In the genomic region with DNA sequence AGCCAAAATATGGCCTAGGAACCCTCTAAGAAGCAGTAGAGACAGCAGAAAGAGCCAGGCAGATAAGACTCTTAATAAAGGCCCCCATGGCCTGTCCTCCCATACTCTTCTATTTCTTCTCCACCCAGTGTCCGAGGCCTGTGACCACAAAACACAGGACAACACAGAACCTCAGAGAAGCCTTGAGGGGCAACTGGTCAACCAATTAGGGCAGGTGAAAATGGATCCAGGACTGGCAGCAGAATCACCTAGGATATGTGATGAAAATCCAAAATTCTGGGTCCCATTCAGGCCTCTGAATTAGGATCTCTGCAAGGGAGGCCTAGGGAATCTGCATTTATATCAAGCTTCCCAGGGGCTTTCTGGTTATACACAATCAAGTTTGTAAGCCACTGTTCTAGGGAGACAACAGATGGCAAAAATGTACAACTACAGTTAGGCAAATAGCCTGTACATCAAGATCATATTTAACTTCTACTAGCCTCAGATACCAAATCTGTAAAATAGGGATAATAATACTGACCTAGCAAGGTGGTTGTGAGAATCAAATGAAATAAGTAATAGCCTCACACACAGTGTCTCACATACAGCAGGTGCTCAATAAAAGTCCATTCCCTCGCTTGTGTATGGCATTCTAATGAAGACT, we compare ENCODE assay signal across 16 cellular contexts. TPM values are rescaled to one million over a fixed set of nuclear protein-coding genes. Genes with fewer than 3 reads are reported as not detected.
A peak's percentile ranks its signal among the peaks of the same experiment; 100 is the strongest.
DNase-seq lines count a peak whose midpoint lies in the region; ATAC-seq and TF ChIP-seq lines count a peak whose summit lies in the region.
"Had no signal": no experiment of that assay in that cellular context is flagged by ENCODE, and none has a peak within 500 bp of the region (broad histone marks: within the 10 kb centered on the region; RNA-seq: fewer than 3 reads in every experiment).

No MANE protein-coding gene starts in this region.

- no peaks in the 10 kb centered on the region for H3K27me3 ChIP-seq in Peyer's patch
- H3K27me3 ChIP-seq in stomach: no peaks in the 10 kb centered on the region
- H3K27me3 ChIP-seq: dorsolateral prefrontal cortex, foreskin keratinocyte, uterus had no signal

- no peak overlapping the region for H3K4me3 ChIP-seq in Peyer's patch
- no peak overlapping the region for H3K4me3 ChIP-seq in stomach
- H3K4me3 ChIP-seq: dorsolateral prefrontal cortex, uterus had no signal

- TF ChIP-seq CTCF in Peyer's patch (IDR thresholded peaks at IDR 0.05): no peak
- TF ChIP-seq CTCF in stomach (IDR thresholded peaks at IDR 0.05): no peak

- no peak for ATAC-seq in effector memory CD8-positive, alpha-beta T cell (replicated peaks)
- no peak for ATAC-seq in HG02885 (IDR thresholded peaks at IDR 0.05; ENCODE audit: poor library complexity, unreplicated experiment)

- H3K4me3 Mint-ChIP-seq in activated naive CD4-positive, alpha-beta T cell treated with anti-CD3 and anti-CD28 coated beads for 36 hours: peak overlapping the region; percentile 31
- peak overlapping the region; percentile 64 to 86 for H3K4me3 Mint-ChIP-seq in effector memory CD8-positive, alpha-beta T cell
- H3K4me3 Mint-ChIP-seq: nephron progenitor cell had no signal

- intact Hi-C loops in activated naive CD4-positive, alpha-beta T cell treated with anti-CD3 and anti-CD28 coated beads for 36 hours (cut with micrococcal nuclease): no loop called here
- intact Hi-C loops in stomach (cut with DNase I; ENCODE audit: low total_unique reads): no loop called here

- TF ChIP-seq POLR2A in Peyer's patch (IDR thresholded peaks at IDR 0.05) (no peak), stomach (IDR thresholded peaks at IDR 0.05) (no peak)

- 75 to 89% (median 84%) methylated on average over 2 of the region's 2 CpGs for WGBS in stomach, 5 donors

- no peaks in the 10 kb centered on the region for H3K9me3 Mint-ChIP-seq in activated naive CD4-positive, alpha-beta T cell treated with anti-CD3 and anti-CD28 coated beads for 36 hours
- H3K9me3 Mint-ChIP-seq in effector memory CD8-positive, alpha-beta T cell: no peaks in the 10 kb centered on the region

- peaks cover 89% of the 10 kb centered on the region for H3K4me1 Mint-ChIP-seq in activated naive CD4-positive, alpha-beta T cell treated with anti-CD3 and anti-CD28 coated beads for 36 hours (ENCODE audit: low read depth)
- H3K4me1 Mint-ChIP-seq in effector memory CD8-positive, alpha-beta T cell (ENCODE audit: low read depth in 2 of 2): peaks cover 71 to 91% of the 10 kb centered on the region in 2 donors

- no peaks in the 10 kb centered on the region for H3K9me3 ChIP-seq in Peyer's patch
- H3K9me3 ChIP-seq in stomach: no peaks in the 10 kb centered on the region
- H3K9me3 ChIP-seq: uterus had no signal

- TF ChIP-seq EP300 in stomach (IDR thresholded peaks at IDR 0.05): no peak

- DNase-seq in activated naive CD4-positive, alpha-beta T cell treated with anti-CD3 and anti-CD28 coated beads for 36 hours: no peak
- no peak for DNase-seq in activated naive CD4-positive, alpha-beta T cell treated with anti-CD3 and anti-CD28 coated beads, Interleukin-2, amount 50 U/mL, for 16 hours
- DNase-seq in Peyer's patch (no peak), stomach (no peak), globus pallidus (ENCODE audit: low spot score) (no peak)
- DNase-seq in effector memory CD8-positive, alpha-beta T cell: no peak
- DNase-seq in stimulated activated CD4-positive, alpha-beta T cell treated with anti-CD3 and anti-CD28 coated beads, Interleukin-4, amount 100 ng/mL, for 4 hours: no peak
- DNase-seq: dorsolateral prefrontal cortex, NCI-H1694 treated with DMSO at 0.1 percent for 48 hours, NCI-H774, nephron progenitor cell, SHP77 treated with DMSO at 0.1 percent for 48 hours, WERI-Rb-1 had no signal

- peak overlapping the region; percentile 90 for H3K27ac Mint-ChIP-seq in activated naive CD4-positive, alpha-beta T cell treated with anti-CD3 and anti-CD28 coated beads for 36 hours
- H3K27ac Mint-ChIP-seq in effector memory CD8-positive, alpha-beta T cell: peak overlapping the region; percentile 93 to 97
- H3K27ac Mint-ChIP-seq: nephron progenitor cell had no signal

- H3K27me3 Mint-ChIP-seq in activated naive CD4-positive, alpha-beta T cell treated with anti-CD3 and anti-CD28 coated beads for 36 hours (ENCODE audit: low read depth): no peaks in the 10 kb centered on the region
- H3K27me3 Mint-ChIP-seq in effector memory CD8-positive, alpha-beta T cell: no peaks in the 10 kb centered on the region

- no peaks in the 10 kb centered on the region for H3K36me3 ChIP-seq in Peyer's patch
- H3K36me3 ChIP-seq in stomach: no peaks in the 10 kb centered on the region
- H3K36me3 ChIP-seq: uterus, WERI-Rb-1 had no signal

- H3K27ac ChIP-seq in Peyer's patch (peak overlapping the region; percentile 26 to 51 (median 41)), stomach (peak overlapping the region; percentile 48 to 95 (median 64))
- H3K27ac ChIP-seq: dorsolateral prefrontal cortex, foreskin keratinocyte, uterus, WERI-Rb-1 had no signal

- peaks cover 25% of the 10 kb centered on the region for H3K36me3 Mint-ChIP-seq in activated naive CD4-positive, alpha-beta T cell treated with anti-CD3 and anti-CD28 coated beads for 36 hours (ENCODE audit: low read depth)
- peaks cover 32% of the 10 kb centered on the region for H3K36me3 Mint-ChIP-seq in effector memory CD8-positive, alpha-beta T cell (ENCODE audit: insufficient read depth)

- CTCF ChIA-PET in activated naive CD4-positive, alpha-beta T cell treated with anti-CD3 and anti-CD28 coated beads for 36 hours (lab: Charles Lee): interaction anchor here (1.5 kb wide), 1 partner anchor 57 kb away, joined by 5 read pairs; no protein-coding TSS in a partner anchor

- H3K4me1 ChIP-seq in Peyer's patch: peaks cover 0 to 7% (median 3%) of the 10 kb centered on the region in 4 donors
- H3K4me1 ChIP-seq in stomach: peaks cover 43 to 86% (median 59%) of the 10 kb centered on the region in 4 donors
- H3K4me1 ChIP-seq: foreskin keratinocyte, uterus had no signal

RNA-seq across cellular contexts. Expression of a gene that starts 10.4 kb away (rescaled TPM):
- total RNA-seq in activated naive CD4-positive, alpha-beta T cell treated with anti-CD3 and anti-CD28 coated beads for 36 hours: 100 to 1,000 TPM; 119 to 124 TPM
- 10 to 100 TPM in 3 of 4 donors, 1 to 10 TPM in 1; 8.3 to 30.8 (median 18.2) TPM for total RNA-seq in Peyer's patch
- 10 to 100 TPM in 4 of 5 donors, 1 to 10 TPM in 1; 4.3 to 78.4 (median 56.7) TPM for total RNA-seq in stomach
- polyA plus RNA-seq in stomach: 100 to 1,000 TPM in 1 of 3 donors, 10 to 100 TPM in 2; 19.0 to 146 (median 59.5) TPM

RNA-seq across cellular contexts. Expression of a gene that starts 39.7 kb away (rescaled TPM):
- 1 to 10 TPM; 7.3 to 9.2 TPM for total RNA-seq in activated naive CD4-positive, alpha-beta T cell treated with anti-CD3 and anti-CD28 coated beads for 36 hours
- total RNA-seq in Peyer's patch (10 to 100 TPM in 1 of 4 donors, 1 to 10 TPM in 3; 4.2 to 12.0 (median 7.1) TPM), stomach (10 to 100 TPM in 3 of 5 donors, 1 to 10 TPM in 2; 7.0 to 12.7 (median 11.2) TPM)
- polyA plus RNA-seq in stomach: 10 to 100 TPM; 21.2 to 28.8 (median 23.8) TPM

RNA-seq across cellular contexts. Expression of a gene that starts 39.8 kb away (rescaled TPM):
- 10 to 100 TPM; 13.3 to 13.8 TPM for total RNA-seq in activated naive CD4-positive, alpha-beta T cell treated with anti-CD3 and anti-CD28 coated beads for 36 hours
- total RNA-seq in Peyer's patch (10 to 100 TPM in 3 of 4 donors, 1 to 10 TPM in 1; 3.2 to 34.7 (median 15.4) TPM), stomach (10 to 100 TPM in 2 of 5 donors, 1 to 10 TPM in 2, under 1 TPM in 1; 0.58 to 21.2 (median 5.3) TPM)
- 10 to 100 TPM in 1 of 3 donors, 1 to 10 TPM in 2; 6.3 to 12.8 (median 9.2) TPM for polyA plus RNA-seq in stomach
